8 cellular contexts compared by ENCODE assay signal in the genomic region with DNA sequence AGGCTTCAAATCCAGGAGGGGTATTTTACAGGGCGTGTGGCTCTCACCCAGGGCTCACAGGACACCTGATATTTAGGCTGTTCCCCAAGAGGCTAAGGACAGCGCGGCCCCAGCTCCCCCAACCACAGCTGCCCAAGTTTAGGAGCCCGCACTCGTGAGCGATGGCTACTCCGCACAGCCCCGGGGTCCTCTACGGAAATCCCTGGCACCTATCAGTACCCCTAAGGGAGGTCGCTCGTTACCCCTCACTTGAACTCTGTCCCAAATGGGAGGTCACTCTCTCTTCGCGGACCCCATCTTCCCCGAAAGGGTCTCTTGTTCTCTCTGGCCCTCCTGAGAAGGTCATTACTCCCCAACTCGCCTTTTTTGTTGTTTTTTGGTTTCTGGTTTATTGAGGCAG. TPM values are rescaled to one million over a fixed set of nuclear protein-coding genes. Genes with fewer than 3 reads are reported as not detected.
DNase-seq lines count a peak whose midpoint lies in the region; ATAC-seq and TF ChIP-seq lines count a peak whose summit lies in the region.

No MANE protein-coding gene starts in this region.

- H3K36me3 ChIP-seq in MG63 (no peaks in the 10 kb centered on the region), prostate gland (no peaks in the 10 kb centered on the region)

- H3K9me3 ChIP-seq in MG63 (no peaks in the 10 kb centered on the region), prostate gland (no peaks in the 10 kb centered on the region)

- no peaks in the 10 kb centered on the region for H3K27me3 Mint-ChIP-seq in Calu3 (ENCODE audit: unreplicated experiment)
- peaks cover 5% of the 10 kb centered on the region for H3K27me3 Mint-ChIP-seq in endothelial cell (ENCODE audit: unreplicated experiment)

- ATAC-seq in esophagus mucosa (no peak), HG03565 (IDR thresholded peaks at IDR 0.05; ENCODE audit: unreplicated experiment) (no peak)

- H3K36me3 Mint-ChIP-seq in Calu3 (ENCODE audit: insufficient read depth, unreplicated experiment): peaks cover 16% of the 10 kb centered on the region
- no peaks in the 10 kb centered on the region for H3K36me3 Mint-ChIP-seq in endothelial cell (ENCODE audit: low read depth, unreplicated experiment)

- TF ChIP-seq POLR2A in prostate gland (IDR thresholded peaks at IDR 0.05): no peak
- TF ChIP-seq POLR2A in erythroblast (IDR thresholded peaks at IDR 0.05; ENCODE audit: low read length): no peak

- TF ChIP-seq CTCF in Calu3 (IDR thresholded peaks at IDR 0.05; ENCODE audit: unreplicated experiment) (no peak), endothelial cell (IDR thresholded peaks at IDR 0.05; ENCODE audit: unreplicated experiment) (no peak), prostate gland (IDR thresholded peaks at IDR 0.05) (no peak)

- peak overlapping the region; percentile 84 to 91 for H3K27ac ChIP-seq in prostate gland

- H3K4me3 ChIP-seq in MG63 (peak overlapping the region; percentile 65; the same call in 1 of the 2 replicates), prostate gland (no peak overlapping the region)

- H3K4me3 Mint-ChIP-seq in Calu3 (ENCODE audit: low read depth, unreplicated experiment) (peak overlapping the region; percentile 73), endothelial cell (ENCODE audit: unreplicated experiment) (peak overlapping the region; percentile 71)

- CTCF ChIA-PET in Calu3 (lab: Charles Lee): no interaction called here

- H3K27me3 ChIP-seq in MG63 (no peaks in the 10 kb centered on the region), prostate gland (replicated peaks; ENCODE audit: insufficient read depth) (no peaks in the 10 kb centered on the region)

- BruUV-seq in Calu3 (replicated peaks; lab: Mats Ljungman, UMichigan): TSS peak; percentile 67

- H3K4me1 ChIP-seq in prostate gland (replicated peaks): no peaks in the 10 kb centered on the region

- WGBS in prostate gland: 91% methylated on average over 15 of the region's 15 CpGs

- H3K9me3 Mint-ChIP-seq in Calu3 (ENCODE audit: low read depth, unreplicated experiment): no peaks in the 10 kb centered on the region
- peaks cover 4% of the 10 kb centered on the region for H3K9me3 Mint-ChIP-seq in endothelial cell (ENCODE audit: unreplicated experiment)

- H3K27ac Mint-ChIP-seq in Calu3 (ENCODE audit: unreplicated experiment) (no peak overlapping the region), endothelial cell (ENCODE audit: unreplicated experiment) (no peak overlapping the region)

- intact Hi-C loops in Calu3 (cut with micrococcal nuclease; ENCODE audit: unreplicated experiment): no loop called here
- intact Hi-C loops in prostate gland (cut with DNase I): no loop called here

- no peak for DNase-seq in Calu3
- no peak for DNase-seq in MG63
- no peak for DNase-seq in endothelial cell (ENCODE audit: low spot score)
- DNase-seq in prostate gland (ENCODE audit: low spot score): no peak
- DNase-seq in erythroblast (lab: John Stamatoyannopoulos, UW): no peak
- no peak for DNase-seq in stimulated activated CD8-positive, alpha-beta memory T cell treated with anti-CD3 and anti-CD28 coated beads, Interleukin-4, amount 100 ng/mL, for 48 hours

- H3K4me1 Mint-ChIP-seq in Calu3 (ENCODE audit: low read depth, unreplicated experiment) (peaks cover 3% of the 10 kb centered on the region), endothelial cell (ENCODE audit: unreplicated experiment) (peaks cover 6% of the 10 kb centered on the region)

RNA-seq across cellular contexts. Expression of a gene that starts 0.7 kb away (rescaled TPM):
- 38.7 and 39.5 TPM in 2 replicates for total RNA-seq in Calu3 (2022)
- total RNA-seq in MG63 (2014; rRNA removed; shearing (Covaris generic); ENCODE audit: low replicate concordance): 16.5 and 18.7 TPM in 2 replicates
- 20.0 TPM for total RNA-seq in endothelial cell (ENCODE audit: unreplicated experiment)
- total RNA-seq in prostate gland: 100 to 1,000 TPM in 1 of 2 donors, 10 to 100 TPM in 1; 63.2 to 103 TPM
- 5.0 TPM for total RNA-seq in esophagus mucosa
